Comparison of ENCODE assay signal across 1 cellular context in genomic region chr7:135211179-135211945, GRCh38.
A peak's percentile ranks its signal among the peaks of the same experiment; 100 is the strongest.
TF ChIP-seq lines count a peak whose summit lies in the region.

Gene WDR91 (minus strand): TSS chr7:135211526. CDS start chr7:135211502, 24 bp downstream.

TF ChIP-seq in K562, 482 proteins besides CTCF, POLR2A, EP300 and RAD21 (continued from another document):
- TF ChIP-seq ZSCAN29 (IDR thresholded peaks at IDR 0.05): no peak
- no peak for TF ChIP-seq KLF16 (IDR thresholded peaks at IDR 0.05)
- no peak for TF ChIP-seq DIDO1 (tag; IDR thresholded peaks at IDR 0.05; ENCODE audit: low read depth)
- TF ChIP-seq CLOCK (CRISPR knock-in tag; IDR thresholded peaks at IDR 0.05; ENCODE audit: borderline replicate concordance): 0 out of 2 replicates have a peak, but pooled peaks have one; percentile 66
- TF ChIP-seq ZNF444 (CRISPR knock-in tag; IDR thresholded peaks at IDR 0.05): no peak
- no peak for TF ChIP-seq NR2C2 (CRISPR knock-in tag; IDR thresholded peaks at IDR 0.05)
- TF ChIP-seq NR2C2 (tag; IDR thresholded peaks at IDR 0.05): peak; percentile 69
- no peak for TF ChIP-seq POLR2H (tag; IDR thresholded peaks at IDR 0.05; ENCODE audit: low read depth)
- no peak for TF ChIP-seq CREB3L1 (IDR thresholded peaks at IDR 0.05; ENCODE audit: borderline replicate concordance, low read depth)
- no peak for TF ChIP-seq NFRKB (IDR thresholded peaks at IDR 0.05; ENCODE audit: low read depth)
- TF ChIP-seq ZNF140 (CRISPR knock-in tag; IDR thresholded peaks at IDR 0.05): no peak
- no peak for TF ChIP-seq ZNF184 (CRISPR knock-in tag; IDR thresholded peaks at IDR 0.05)
- TF ChIP-seq ZNF77 (CRISPR knock-in tag; IDR thresholded peaks at IDR 0.05): no peak
- TF ChIP-seq THRAP3 (IDR thresholded peaks at IDR 0.05; ENCODE audit: borderline replicate concordance): no peak
- TF ChIP-seq ZNF24 (IDR thresholded peaks at IDR 0.05): no peak; the same call in 1 of the 2 replicates
- no peak for TF ChIP-seq HDAC3 (IDR thresholded peaks at IDR 0.05; ENCODE audit: borderline replicate concordance, partially characterized antibody)
- TF ChIP-seq HOXB6 (CRISPR knock-in tag; IDR thresholded peaks at IDR 0.05; ENCODE audit: borderline replicate concordance): no peak
TF ChIP-seq in K562: peak in this region for 124.
